Comparison of ENCODE assay signal across 7 cellular contexts in the genomic region with DNA sequence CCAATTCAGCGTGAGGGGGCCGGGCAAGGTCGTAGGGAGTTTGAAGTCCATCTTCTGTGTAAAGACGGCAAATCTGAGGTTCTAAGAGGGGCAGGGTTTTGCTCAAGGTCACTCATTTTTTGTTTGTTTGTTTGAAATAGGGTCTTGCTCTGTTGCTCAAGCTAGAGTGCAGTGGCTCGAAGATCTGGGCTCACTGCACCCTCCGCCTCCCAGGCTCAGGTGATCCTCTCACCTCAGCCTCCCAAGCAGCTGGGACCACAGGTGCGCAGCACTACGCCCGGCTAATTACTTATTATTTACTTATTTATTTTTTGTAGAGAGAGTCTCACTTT. TPM values are rescaled to one million over a fixed set of nuclear protein-coding genes. Genes with fewer than 3 reads are reported as not detected.
DNase-seq lines count a peak whose midpoint lies in the region; ATAC-seq and TF ChIP-seq lines count a peak whose summit lies in the region.

No MANE protein-coding gene starts in this region.

- peak overlapping the region; percentile 85 for H3K27ac Mint-ChIP-seq in progenitor cell of endocrine pancreas

- TF ChIP-seq CTCF in progenitor cell of endocrine pancreas (IDR thresholded peaks at IDR 0.05; ENCODE audit: unreplicated experiment): no peak
- TF ChIP-seq CTCF in GM10266 (IDR thresholded peaks at IDR 0.05; ENCODE audit: control insufficient read depth, insufficient read depth, low read depth, missing control alignments): no peak

- WGBS in esophagus, 2 donors: 8 to 14% methylated on average over 9 of the region's 9 CpGs

- H3K4me1 ChIP-seq in NT2/D1 (ENCODE audit: insufficient read depth, insufficient read length) (peaks cover 6% of the 10 kb centered on the region), esophagus (ENCODE audit: control insufficient read depth in 2 of 2, insufficient read depth in 2 of 2, low read length in 1 of 2) (peaks cover 5% of the 10 kb centered on the region in 2 donors)

- H3K27ac ChIP-seq in esophagus (ENCODE audit: low read depth in 2 of 2, low read length in 1 of 2): peak overlapping the region; percentile 72 to 89

- peaks cover 25% of the 10 kb centered on the region for H3K36me3 ChIP-seq in NT2/D1 (ENCODE audit: insufficient read depth, insufficient read length, low read length)
- peaks cover 0 to 6% of the 10 kb centered on the region in 2 donors for H3K36me3 ChIP-seq in esophagus (ENCODE audit: control insufficient read depth in 2 of 2, insufficient read depth in 2 of 2, low read length in 1 of 2)

- H3K9me3 ChIP-seq in NT2/D1 (ENCODE audit: insufficient read depth, low read length) (no peaks in the 10 kb centered on the region), esophagus (ENCODE audit: control insufficient read depth in 2 of 2, insufficient read depth in 1 of 2, low read depth in 1 of 2, low read length in 1 of 2) (no peaks in the 10 kb centered on the region)

- DNase-seq in NT2/D1 (ENCODE audit: low read depth, low spot score) (no peak), progenitor cell of endocrine pancreas (ENCODE audit: low spot score, unreplicated experiment) (no peak), COLO829 (ENCODE audit: low spot score) (no peak), GM10266 (ENCODE audit: extremely low spot score) (no peak), amniotic stem cell (lab: John Stamatoyannopoulos, UW) (no peak)

- H3K4me3 ChIP-seq in NT2/D1 (ENCODE audit: insufficient read length, low read depth): peak overlapping the region; percentile 13
- H3K4me3 ChIP-seq in esophagus (ENCODE audit: low read depth in 1 of 2, low read length in 2 of 2): peak overlapping the region; percentile 68 to 79

- H3K4me3 Mint-ChIP-seq in progenitor cell of endocrine pancreas (ENCODE audit: low read depth): peak overlapping the region; percentile 88

- no peaks in the 10 kb centered on the region for H3K36me3 Mint-ChIP-seq in progenitor cell of endocrine pancreas (ENCODE audit: insufficient read depth)

- no peaks in the 10 kb centered on the region for H3K27me3 ChIP-seq in NT2/D1 (ENCODE audit: insufficient read depth, insufficient read length)
- no peaks in the 10 kb centered on the region for H3K27me3 ChIP-seq in esophagus (ENCODE audit: control insufficient read depth in 1 of 2, insufficient read depth in 2 of 2, low read length in 2 of 2)

- peaks cover 33% of the 10 kb centered on the region for H3K4me1 Mint-ChIP-seq in progenitor cell of endocrine pancreas (ENCODE audit: low read depth)

- H3K27me3 Mint-ChIP-seq in progenitor cell of endocrine pancreas: no peaks in the 10 kb centered on the region

- ATAC-seq in GM19467 (IDR thresholded peaks at IDR 0.05; ENCODE audit: unreplicated experiment): peak; percentile 3

- H3K9ac ChIP-seq in NT2/D1 (ENCODE audit: insufficient read length, low read depth): no peak overlapping the region

- H3K9me3 Mint-ChIP-seq in progenitor cell of endocrine pancreas (ENCODE audit: low read depth): no peaks in the 10 kb centered on the region

RNA-seq across cellular contexts. Expression of a gene that starts 0.4 kb away (rescaled TPM):
- polyA plus RNA-seq in esophagus: 10 to 100 TPM; 32.0 to 44.6 TPM
- 59.6 and 60.3 TPM in 2 replicates for total RNA-seq in progenitor cell of endocrine pancreas

RNA-seq across cellular contexts. Expression of a gene that starts 49.7 kb away (rescaled TPM):
- polyA plus RNA-seq in esophagus: under 1 TPM in 1 of 2 donors, not detected in 1; 0.04 TPM
- 0.22 TPM in 1 of 2 replicates, not detected in the other for total RNA-seq in progenitor cell of endocrine pancreas
